ENCODE assay signal across 8 cellular contexts in genomic region chr2:185291035-185291647, GRCh38.
A peak's percentile ranks its signal among the peaks of the same experiment; 100 is the strongest.
DNase-seq lines count a peak whose midpoint lies in the region; ATAC-seq, FAIRE-seq and TF ChIP-seq lines count a peak whose summit lies in the region.

No MANE protein-coding gene starts in this region.

- no peaks in the 10 kb centered on the region for H3K27me3 Mint-ChIP-seq in stimulated activated naive CD8-positive, alpha-beta T cell treated with anti-CD3 and anti-CD28 coated beads, Interleukin-15, amount 100 ng/mL, for 72 hours

- in situ Hi-C loops in KBM-7 (cut with MboI; ENCODE audit: low pct_unique_long_range_greater_than_20kb, low sequenced_read_pairs): no loop called here

- no peaks in the 10 kb centered on the region for H3K9me3 ChIP-seq in cardiac muscle cell (ENCODE audit: low read depth)

- H3K4me1 Mint-ChIP-seq in stimulated activated naive CD8-positive, alpha-beta T cell treated with anti-CD3 and anti-CD28 coated beads, Interleukin-15, amount 100 ng/mL, for 72 hours: no peaks in the 10 kb centered on the region

- no peaks in the 10 kb centered on the region for H3K27me3 ChIP-seq in cardiac muscle cell

- no peaks in the 10 kb centered on the region for H3K9me3 Mint-ChIP-seq in stimulated activated naive CD8-positive, alpha-beta T cell treated with anti-CD3 and anti-CD28 coated beads, Interleukin-15, amount 100 ng/mL, for 72 hours

- no peak overlapping the region for H3K4me3 ChIP-seq in cardiac muscle cell

- TF ChIP-seq CTCF in cardiac muscle cell (IDR thresholded peaks at IDR 0.05; ENCODE audit: low read depth, low read length): peak; percentile 60

- intact Hi-C loops in cardiac septum (cut with DNase I) (no loop called here), left cardiac atrium (cut with DNase I) (no loop called here)

- no peak overlapping the region for H3K27ac ChIP-seq in cardiac muscle cell

- no peaks in the 10 kb centered on the region for H3K4me1 ChIP-seq in cardiac muscle cell (ENCODE audit: low read depth)

- ATAC-seq in left cardiac atrium: peak in 1 of 2 donors; percentile 44
- ATAC-seq in stimulated activated naive CD8-positive, alpha-beta T cell treated with anti-CD3 and anti-CD28 coated beads, Interleukin-15, amount 100 ng/mL, for 72 hours: no peak

- FAIRE-seq in H54 (lab: Jason Lieb, UNC) (peak; percentile 66), TTC549 (lab: Jason Lieb, UNC) (peak; percentile 90)

- DNase-seq in cardiac muscle cell (ENCODE audit: low read depth in 1 of 2, low spot score in 1 of 2) (peak; percentile 54 to 81), cardiac septum (ENCODE audit: low spot score) (no peak), H54 (ENCODE audit: insufficient read length, low spot score) (no peak), KBM-7 (peak; percentile 57), left cardiac atrium (peak; percentile 27), NK-92 (lab: John Stamatoyannopoulos, UW; ENCODE audit: unreplicated experiment) (no peak)
- DNase-seq in stimulated activated naive CD8-positive, alpha-beta T cell treated with anti-CD3 and anti-CD28 coated beads, Interleukin-15, amount 100 ng/mL, for 72 hours: peak; percentile 10 to 12

- no peak for TF ChIP-seq POLR2A in H54 (IDR thresholded peaks at IDR 0.05; ENCODE audit: low read depth, low read length)

- no peak overlapping the region for H3K4me3 Mint-ChIP-seq in stimulated activated naive CD8-positive, alpha-beta T cell treated with anti-CD3 and anti-CD28 coated beads, Interleukin-15, amount 100 ng/mL, for 72 hours

- no peaks in the 10 kb centered on the region for H3K36me3 ChIP-seq in cardiac muscle cell

- no peak overlapping the region for H3K27ac Mint-ChIP-seq in stimulated activated naive CD8-positive, alpha-beta T cell treated with anti-CD3 and anti-CD28 coated beads, Interleukin-15, amount 100 ng/mL, for 72 hours

Comparison
In these comparisons a context has a peak if more than half of its experiments do, and no peak if none do; other contexts are left out.
1. DNase-seq: peak in cardiac muscle cell (2 of 2), KBM-7 (single experiment), left cardiac atrium (single experiment) and stimulated activated naive CD8-positive, alpha-beta T cell treated with anti-CD3 and anti-CD28 coated beads, Interleukin-15, amount 100 ng/mL, for 72 hours (2 of 2); none in cardiac septum (single experiment), H54 (single experiment) and NK-92 (single experiment).